ENCODE assay signal across 14 cellular contexts in genomic region chr2:189544638-189545037, GRCh38.
"Had no signal": no experiment of that assay in that cellular context is flagged by ENCODE, and none has a peak within 500 bp of the region (broad histone marks: within the 10 kb centered on the region; RNA-seq: fewer than 3 reads in every experiment).

No MANE protein-coding gene starts in this region.

- ATAC-seq: activated T-helper 17 cell treated with anti-CD3 and anti-CD28 coated beads, Interleukin-2, amount 50 U/mL, for 72 hours; left lobe of liver; SK-N-SH treated with all-trans-retinoic acid at 6 μM for 48 hours; stimulated activated naive CD8-positive, alpha-beta T cell treated with anti-CD3 and anti-CD28 coated beads, Interleukin-15, amount 100 ng/mL, for 72 hours had no signal

- H3K27me3 ChIP-seq: tibial nerve had no signal

- H3K9me3 ChIP-seq: tibial nerve had no signal

- H3K36me3 ChIP-seq: tibial nerve had no signal

- DNase-seq: activated CD4-positive, alpha-beta T cell treated with anti-CD3 and anti-CD28 coated beads, Interleukin-2, amount 10 ng/mL, durations not matched to agents 24 days and 14 days; activated CD8-positive, alpha-beta memory T cell treated with anti-CD3 and anti-CD28 coated beads for 24 hours; activated naive CD4-positive, alpha-beta T cell treated with anti-CD3 and anti-CD28 coated beads, Interleukin-2, amount 50 U/mL, for 16 hours; activated T-cell treated with anti-CD3 and anti-CD28 coated beads for 4 hours; endodermal cell; erythroblast; posterior cingulate gyrus; SHP77; stimulated activated CD4-positive, alpha-beta T cell treated with anti-CD3 and anti-CD28 coated beads, Interleukin-4, amount 100 ng/mL, for 4 hours; stimulated activated naive CD8-positive, alpha-beta T cell treated with anti-CD3 and anti-CD28 coated beads, Interleukin-15, amount 100 ng/mL, for 72 hours had no signal

- H3K4me3 ChIP-seq: tibial nerve had no signal
